In genomic region chr15:86630946-86631345, GRCh38 we compare ENCODE assay signal across 19 cellular contexts.
DNase-seq lines count a peak whose midpoint lies in the region; ATAC-seq, FAIRE-seq and TF ChIP-seq lines count a peak whose summit lies in the region.
"Had no signal": no experiment of that assay in that cellular context is flagged by ENCODE, and none has a peak within 500 bp of the region (broad histone marks: within the 10 kb centered on the region; RNA-seq: fewer than 3 reads in every experiment).

No MANE protein-coding gene starts in this region.

- H3F3A ChIP-seq in GM23338 (replicated peaks; ENCODE audit: low read depth): no peaks in the 10 kb centered on the region

- H3K9ac ChIP-seq in H1 (replicated peaks in 1 of 4; ENCODE audit: extremely low read depth in 1 of 4, low read depth in 3 of 4, low read length in 3 of 4): no peak overlapping the region
- H3K9ac ChIP-seq: GM23248 had no signal

- H3K27ac ChIP-seq in GM23338 (ENCODE audit: low read depth) (no peak overlapping the region), H1 (ENCODE audit: low read depth, low read length) (no peak overlapping the region), small intestine (ENCODE audit: low read depth in 1 of 2, low read length in 1 of 2) (peak overlapping the region in 1 of 2 donors; percentile 24)
- H3K27ac ChIP-seq: GM23248 had no signal

- H2BK15ac ChIP-seq in H1 (ENCODE audit: low read length): no peak overlapping the region

- H2BK12ac ChIP-seq in H1 (ENCODE audit: low read depth, low read length): no peak overlapping the region

- H3K9me3 ChIP-seq in H1 (ENCODE audit: insufficient read depth in 2 of 2, low read depth in 1 of 2, low read length in 1 of 2) (no peaks in the 10 kb centered on the region), small intestine (ENCODE audit: control insufficient read depth, low read depth) (no peaks in the 10 kb centered on the region)
- H3K9me3 ChIP-seq: BE2C had no signal

- no peak for ATAC-seq in GM23338
- no peak for ATAC-seq in WTC11
- no peak for ATAC-seq in HG03159 (IDR thresholded peaks at IDR 0.05; ENCODE audit: unreplicated experiment)
- ATAC-seq in GM21717 (IDR thresholded peaks at IDR 0.05; ENCODE audit: unreplicated experiment): no peak
- ATAC-seq: GM12878, HCT116 had no signal

- WGBS in H1 (ENCODE audit: extremely low coverage in 1 of 2, insufficient coverage in 1 of 2, insufficient read length in 1 of 2, insufficient replicate concordance in 2 of 2, low coverage in 1 of 2, low lambda C conversion rate in 2 of 2, missing lambda C conversion rate in 1 of 2), 2 experiments: 95% methylated on average over 5 of the region's 5 CpGs; no CpG with 5 or more reads in 1 of the 2 experiments
- WGBS in small intestine, 3 donors: 51 to 78% (median 65%) methylated on average over 5 of the region's 5 CpGs

- no peak for TF ChIP-seq EP300 in H1 (IDR thresholded peaks at IDR 0.05; ENCODE audit: borderline replicate concordance in 1 of 2, low read depth in 2 of 2, low read length in 2 of 2)

- no peak for TF ChIP-seq RAD21 in H1 (IDR thresholded peaks at IDR 0.05 in 1 of 2, conservative IDR thresholded peaks at IDR 0.05 in 1 of 2; ENCODE audit: low read depth in 2 of 2, low read length in 2 of 2)

- H3K27me3 ChIP-seq in GM23338 (ENCODE audit: insufficient read depth) (no peaks in the 10 kb centered on the region), H1 (replicated peaks in 1 of 4; ENCODE audit: control insufficient read depth in 3 of 4, extremely low read depth in 1 of 4, insufficient read depth in 3 of 4, low read length in 3 of 4) (no peaks in the 10 kb centered on the region), small intestine (ENCODE audit: control insufficient read depth in 2 of 2, insufficient read depth in 2 of 2, low read length in 2 of 2) (no peaks in the 10 kb centered on the region)
- H3K27me3 ChIP-seq: BE2C had no signal

- no peak overlapping the region for H3K4me3 Mint-ChIP-seq in GM23338
- H3K4me3 Mint-ChIP-seq in WTC11: no peak overlapping the region
- H3K4me3 Mint-ChIP-seq: CD4-positive, CD25-positive, alpha-beta regulatory T cell; CD8-positive, alpha-beta memory T cell had no signal

- H2BK120ac ChIP-seq in H1 (replicated peaks; ENCODE audit: low read depth, low read length): no peak overlapping the region

- no peak overlapping the region for H3K4me2 ChIP-seq in GM23338
- no peak overlapping the region for H3K4me2 ChIP-seq in H1 (ENCODE audit: insufficient read depth in 1 of 2, low read depth in 2 of 2, low read length in 2 of 2)

- H3K9me2 ChIP-seq in GM23338 (ENCODE audit: insufficient read depth): no peaks in the 10 kb centered on the region

- CTCF ChIA-PET in WTC11 (lab: Charles Lee) (no interaction called here), H1 (lab: Charles Lee; ENCODE audit: partially characterized antibody) (interaction anchor here (0.7 kb wide), 1 partner anchor 18 kb away, joined by 3 read pairs; no protein-coding TSS in a partner anchor)

- H3K27me3 Mint-ChIP-seq in GM23338 (ENCODE audit: insufficient read depth, low read depth, poor library complexity) (no peaks in the 10 kb centered on the region), WTC11 (ENCODE audit: low read depth) (no peaks in the 10 kb centered on the region)
- H3K27me3 Mint-ChIP-seq: CD4-positive, CD25-positive, alpha-beta regulatory T cell had no signal

- no peak overlapping the region for H4K91ac ChIP-seq in H1 (replicated peaks; ENCODE audit: insufficient read length, low read length)

- H2BK20ac ChIP-seq in H1 (ENCODE audit: low read length): no peak overlapping the region

- H4K5ac ChIP-seq in H1 (ENCODE audit: insufficient read length, low read depth, low read length): no peak overlapping the region

- no peak overlapping the region for H3K56ac ChIP-seq in H1 (replicated peaks; ENCODE audit: insufficient read length, low read depth, low read length)

- H3K14ac ChIP-seq in H1 (ENCODE audit: insufficient read length): no peak overlapping the region

- no peak overlapping the region for H2BK5ac ChIP-seq in H1 (ENCODE audit: low read depth, low read length)

- FAIRE-seq in H1 (lab: Jason Lieb, UNC): no peak
- FAIRE-seq in small intestine (lab: Jason Lieb, UNC): no peak
- FAIRE-seq: GM12878 had no signal

- no peaks in the 10 kb centered on the region; the same call in 2 of the 3 replicates for H3K9me3 Mint-ChIP-seq in GM23338
- H3K9me3 Mint-ChIP-seq in WTC11: no peaks in the 10 kb centered on the region
- H3K9me3 Mint-ChIP-seq: CD8-positive, alpha-beta memory T cell had no signal

- no peak overlapping the region for H3K23ac ChIP-seq in H1 (ENCODE audit: insufficient read length)

- H3K36me3 Mint-ChIP-seq in GM23338 (ENCODE audit: low read depth): no peaks in the 10 kb centered on the region
- no peaks in the 10 kb centered on the region for H3K36me3 Mint-ChIP-seq in WTC11
- H3K36me3 Mint-ChIP-seq: CD4-positive, CD25-positive, alpha-beta regulatory T cell; CD8-positive, alpha-beta memory T cell had no signal

- no peaks in the 10 kb centered on the region for H3K4me1 ChIP-seq in GM23338 (ENCODE audit: insufficient read depth)
- no peaks in the 10 kb centered on the region; a peak in 1 of 7 replicates for H3K4me1 ChIP-seq in H1 (replicated peaks in 1 of 4; ENCODE audit: control insufficient read depth in 3 of 4, insufficient read depth in 4 of 4, low read length in 3 of 4)
- H3K4me1 ChIP-seq in small intestine (ENCODE audit: control insufficient read depth in 2 of 2, insufficient read depth in 1 of 2, low read depth in 1 of 2, low read length in 1 of 2): peaks cover 4% of the 10 kb centered on the region in 2 donors
- H3K4me1 ChIP-seq: BE2C had no signal

- no peak overlapping the region for H4K8ac ChIP-seq in H1 (ENCODE audit: extremely low read depth, insufficient read depth, low read length)

- no peaks in the 10 kb centered on the region; the same call in 2 of the 3 replicates for H3K4me1 Mint-ChIP-seq in GM23338
- H3K4me1 Mint-ChIP-seq in WTC11: 0 out of 2 replicates have a peak, but pooled peaks cover 3% of the 10 kb centered on the region

- POLR2A ChIA-PET in WTC11 (lab: Charles Lee) (no interaction called here), H1 (lab: Charles Lee; ENCODE audit: partially characterized antibody) (no interaction called here)

- DNase-seq in GM23338 (ENCODE audit: low spot score): no peak
- DNase-seq in WTC11 (ENCODE audit: low spot score): no peak
- DNase-seq in H1 (ENCODE audit: low read depth in 1 of 2, low spot score in 2 of 2): no peak
- DNase-seq in small intestine: peak; percentile 45
- DNase-seq: BE2C; C1 segment of cervical spinal cord; CD4-positive, CD25-positive, alpha-beta regulatory T cell; CD8-positive, alpha-beta memory T cell; COR-L47; DMS 273 treated with DMSO at 0.1 percent for 48 hours; DMS53; DND-41; EL; GM23248; H7 had no signal

- H3K23me2 ChIP-seq in H1 (ENCODE audit: low read depth, low read length): no peaks in the 10 kb centered on the region

- peak overlapping the region; percentile 43 for H2AFZ ChIP-seq in GM23338
- peak overlapping the region; percentile 85; the same call in 1 of the 2 replicates for H2AFZ ChIP-seq in H1 (ENCODE audit: low read length)
- H2AFZ ChIP-seq: GM23248 had no signal

- no peaks in the 10 kb centered on the region for H3K36me3 ChIP-seq in GM23338 (ENCODE audit: insufficient read depth)
- H3K36me3 ChIP-seq in H1 (ENCODE audit: control insufficient read depth in 2 of 4, insufficient read depth in 4 of 4, low read length in 3 of 4): no peaks in the 10 kb centered on the region
- no peaks in the 10 kb centered on the region for H3K36me3 ChIP-seq in small intestine (ENCODE audit: control insufficient read depth in 2 of 2, insufficient read depth in 2 of 2, low read length in 2 of 2)
- H3K36me3 ChIP-seq: BE2C had no signal

- no peaks in the 10 kb centered on the region for H3K79me1 ChIP-seq in H1 (ENCODE audit: low read depth, low read length)

- H3K18ac ChIP-seq in H1 (ENCODE audit: extremely low read depth, low read length): no peak overlapping the region

- no peak for TF ChIP-seq POLR2A in H1 (IDR thresholded peaks at IDR 0.05; ENCODE audit: control extremely low read depth in 1 of 2, low read depth in 2 of 2, low read length in 2 of 2)

- no peak overlapping the region for H3K4ac ChIP-seq in H1 (replicated peaks; ENCODE audit: insufficient read length, low read depth, low read length)

- H3K79me2 ChIP-seq in GM23338 (replicated peaks; ENCODE audit: insufficient read depth) (no peaks in the 10 kb centered on the region), H1 (ENCODE audit: control insufficient read depth in 1 of 2, insufficient read depth in 2 of 2, low read length in 2 of 2) (no peaks in the 10 kb centered on the region)

- H4K20me1 ChIP-seq in GM23338 (replicated peaks; ENCODE audit: insufficient read depth) (no peaks in the 10 kb centered on the region), H1 (replicated peaks in 1 of 2; ENCODE audit: control insufficient read depth in 1 of 2, insufficient read depth in 2 of 2, low read length in 2 of 2) (no peaks in the 10 kb centered on the region)

- H2AK5ac ChIP-seq in H1 (ENCODE audit: low read depth, low read length): no peak overlapping the region

- no peak for TF ChIP-seq CTCF in GM23338 (conservative IDR thresholded peaks at IDR 0.05; ENCODE audit: low read depth in 2 of 2)
- TF ChIP-seq CTCF in WTC11 (IDR thresholded peaks at IDR 0.05): no peak
- no peak for TF ChIP-seq CTCF in H1 (IDR thresholded peaks at IDR 0.05; ENCODE audit: control extremely low read depth in 1 of 3, insufficient read depth in 1 of 3, low read depth in 1 of 3, low read length in 3 of 3)

- H3K27ac Mint-ChIP-seq in GM23338 (no peak overlapping the region), WTC11 (0 out of 2 replicates have a peak overlapping the region, but pooled peaks have one; percentile 11)
- H3K27ac Mint-ChIP-seq: CD4-positive, CD25-positive, alpha-beta regulatory T cell had no signal

- no peak overlapping the region for H3K4me3 ChIP-seq in GM23338
- H3K4me3 ChIP-seq in H1 (ENCODE audit: extremely low read depth in 1 of 4, insufficient read depth in 2 of 4, low read depth in 3 of 4, low read length in 4 of 4): no peak overlapping the region
- H3K4me3 ChIP-seq in small intestine (ENCODE audit: low read depth in 1 of 2, low read length in 2 of 2): no peak overlapping the region
- H3K4me3 ChIP-seq: GM12878, GM23248 had no signal

TF ChIP-seq in GM23338, 12 proteins besides CTCF, POLR2A, EP300 and RAD21 (continues in another document):
- no peak for TF ChIP-seq STAT1 (IDR thresholded peaks at IDR 0.05; ENCODE audit: unreplicated experiment)

TF ChIP-seq in WTC11, 78 proteins besides CTCF, POLR2A, EP300 and RAD21 (continues in another document):
- TF ChIP-seq TCF7 (CRISPR knock-in tag; IDR thresholded peaks at IDR 0.05; ENCODE audit: low read depth) (no peak), ZNF138 (CRISPR knock-in tag; conservative IDR thresholded peaks at IDR 0.05) (no peak), ATF1 (CRISPR knock-in tag; IDR thresholded peaks at IDR 0.05) (no peak), CREM (CRISPR knock-in tag; IDR thresholded peaks at IDR 0.05) (no peak)

TF ChIP-seq in H1, 55 proteins besides CTCF, POLR2A, EP300 and RAD21 (continues in another document):
- no peak for TF ChIP-seq JUN (IDR thresholded peaks at IDR 0.05; ENCODE audit: low read depth, low read length)
